Comparison of ENCODE assay signal across 8 cellular contexts in the genomic region with DNA sequence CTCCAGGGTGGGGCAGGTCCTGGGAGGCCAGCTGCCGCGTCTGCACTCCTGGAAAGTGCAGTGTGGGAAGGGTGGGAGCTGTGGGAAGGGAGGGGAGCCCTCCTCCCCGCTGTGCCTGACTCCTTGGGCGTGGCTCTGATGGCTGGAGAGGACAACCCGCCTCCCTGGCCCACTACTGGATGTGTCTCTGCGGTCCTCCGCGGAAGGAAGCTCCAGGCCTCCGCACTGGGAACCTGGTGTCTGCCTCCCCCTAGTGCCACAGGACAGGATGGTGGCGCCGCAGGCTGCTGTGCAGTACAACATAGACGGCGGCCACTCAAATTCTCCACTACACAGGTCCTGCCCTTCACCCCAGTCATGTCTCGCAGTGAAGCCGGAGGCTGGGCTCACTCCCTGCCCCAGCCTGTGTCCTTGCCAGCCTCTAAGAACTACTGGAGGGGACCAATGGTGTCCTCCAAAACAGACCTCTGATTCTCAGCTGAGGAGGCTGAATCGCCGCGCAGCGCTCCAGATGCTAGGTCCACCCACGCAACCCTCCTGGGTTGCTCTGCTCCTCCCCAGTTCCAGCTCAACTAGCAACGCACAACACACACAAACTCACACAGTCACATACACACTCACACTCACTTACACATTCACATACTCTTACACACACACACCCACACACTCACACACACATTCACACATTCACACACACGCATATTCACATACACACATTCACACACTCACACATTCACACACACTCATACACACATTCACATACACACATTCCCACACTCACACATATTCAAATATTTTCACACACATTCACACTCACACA. TPM values are rescaled to one million over a fixed set of nuclear protein-coding genes. Genes with fewer than 3 reads are reported as not detected.
DNase-seq lines count a peak whose midpoint lies in the region; ATAC-seq and TF ChIP-seq lines count a peak whose summit lies in the region.

No MANE protein-coding gene starts in this region.

- H3K36me3 ChIP-seq in OCI-LY3 (replicated peaks; ENCODE audit: low read depth, low read length) = no peaks in the 10 kb centered on the region

- peak overlapping the region; percentile 68 for H3K4me3 ChIP-seq in OCI-LY3 (ENCODE audit: low read length)
- H3K4me3 ChIP-seq in retinal pigment epithelial cell (ENCODE audit: low read length) = no peak overlapping the region

- H3K27me3 Mint-ChIP-seq in activated naive CD8-positive, alpha-beta T cell treated with anti-CD3 and anti-CD28 coated beads, Interleukin-2, amount 50 U/mL, for 24 hours = peaks cover 3% of the 10 kb centered on the region

- peaks cover 28% of the 10 kb centered on the region for H3K4me1 Mint-ChIP-seq in activated naive CD8-positive, alpha-beta T cell treated with anti-CD3 and anti-CD28 coated beads, Interleukin-2, amount 50 U/mL, for 24 hours

- intact Hi-C loops in left ventricle myocardium superior (cut with micrococcal nuclease) = loop anchor here (5.0 to 10.0 kb wide), 2 partner anchors 245 to 382 kb away; no protein-coding TSS in a partner anchor

- ATAC-seq in activated naive CD8-positive, alpha-beta T cell treated with anti-CD3 and anti-CD28 coated beads, Interleukin-2, amount 50 U/mL, for 24 hours = peak; percentile 94
- peak; percentile 94 for ATAC-seq in left ventricle myocardium superior
- ATAC-seq in HG02885 (IDR thresholded peaks at IDR 0.05; ENCODE audit: poor library complexity, unreplicated experiment) = no peak
- no peak for ATAC-seq in HG03521 (IDR thresholded peaks at IDR 0.05; ENCODE audit: unreplicated experiment)

- no peak overlapping the region for H3K4me3 Mint-ChIP-seq in activated naive CD8-positive, alpha-beta T cell treated with anti-CD3 and anti-CD28 coated beads, Interleukin-2, amount 50 U/mL, for 24 hours

- peak overlapping the region; percentile 52; the same call in 1 of the 2 replicates for H3K9ac ChIP-seq in OCI-LY3 (ENCODE audit: low read length)

- H3K79me2 ChIP-seq in OCI-LY3 (ENCODE audit: low read length) = no peaks in the 10 kb centered on the region

- H3K27me3 ChIP-seq in OCI-LY3 (ENCODE audit: low read depth, low read length) = no peaks in the 10 kb centered on the region

- H3K9me3 Mint-ChIP-seq in activated naive CD8-positive, alpha-beta T cell treated with anti-CD3 and anti-CD28 coated beads, Interleukin-2, amount 50 U/mL, for 24 hours = no peaks in the 10 kb centered on the region

- H3K9me3 ChIP-seq in OCI-LY3 (ENCODE audit: insufficient read depth, low read length) = no peaks in the 10 kb centered on the region

- no peak overlapping the region for H3K27ac ChIP-seq in OCI-LY3 (ENCODE audit: low read length)

- H3K27ac Mint-ChIP-seq in activated naive CD8-positive, alpha-beta T cell treated with anti-CD3 and anti-CD28 coated beads, Interleukin-2, amount 50 U/mL, for 24 hours = peak overlapping the region; percentile 55

- H3K36me3 Mint-ChIP-seq in activated naive CD8-positive, alpha-beta T cell treated with anti-CD3 and anti-CD28 coated beads, Interleukin-2, amount 50 U/mL, for 24 hours (ENCODE audit: low read depth) = no peaks in the 10 kb centered on the region

- peak overlapping the region; percentile 76 for H3K4me2 ChIP-seq in OCI-LY3 (ENCODE audit: low read length)

- H3K4me1 ChIP-seq in OCI-LY3 (ENCODE audit: low read length) = peaks cover 42% of the 10 kb centered on the region

- no peaks in the 10 kb centered on the region for H4K20me1 ChIP-seq in OCI-LY3 (ENCODE audit: insufficient read depth, low read length)

- TF ChIP-seq CTCF in OCI-LY3 (IDR thresholded peaks at IDR 0.05; ENCODE audit: low read depth, low read length) (peak; percentile 55), retinal pigment epithelial cell (conservative IDR thresholded peaks at IDR 0.05; ENCODE audit: low read depth, low read length) (peak; percentile 57)

- H2AFZ ChIP-seq in OCI-LY3 (ENCODE audit: low read depth, low read length) = peak overlapping the region; percentile 81

- DNase-seq in DMS153 treated with DMSO at 0.1 percent for 48 hours (lab: John Stamatoyannopoulos, UW; ENCODE audit: unreplicated experiment) (peak; percentile 76), HK-2 (ENCODE audit: unreplicated experiment) (peak; percentile 8), left ventricle myocardium superior (peak; percentile 87), retinal pigment epithelial cell (ENCODE audit: low read depth) (no peak)
- DNase-seq in activated naive CD8-positive, alpha-beta T cell treated with anti-CD3 and anti-CD28 coated beads, Interleukin-2, amount 50 U/mL, for 24 hours = peak; percentile 63

RNA-seq across cellular contexts. Expression of a gene that starts 12.4 kb away (rescaled TPM):
- total RNA-seq in left ventricle myocardium superior = 1.2 TPM

RNA-seq across cellular contexts. Expression of a gene that starts 15.1 kb away (rescaled TPM):
- total RNA-seq in left ventricle myocardium superior = 1.4 TPM

Comparison
In these comparisons a context has a peak if more than half of its experiments do, and no peak if none do; other contexts are left out.
1. ATAC-seq: peak in activated naive CD8-positive, alpha-beta T cell treated with anti-CD3 and anti-CD28 coated beads, Interleukin-2, amount 50 U/mL, for 24 hours (single experiment) and left ventricle myocardium superior (single experiment); none in HG02885 (single experiment) and HG03521 (single experiment).